9 cellular contexts compared by ENCODE assay signal in genomic region chr13:79097201-79097600, GRCh38.
"Had no signal": no experiment of that assay in that cellular context is flagged by ENCODE, and none has a peak within 500 bp of the region (broad histone marks: within the 10 kb centered on the region; RNA-seq: fewer than 3 reads in every experiment).

No MANE protein-coding gene starts in this region.

- H3K4me3 ChIP-seq: GM23248, GM23338, HAP-1 had no signal

- H3K36me3 ChIP-seq: HAP-1 had no signal

- H2AFZ ChIP-seq: GM23248, GM23338 had no signal

- ATAC-seq: GM23338, HCT116 had no signal

- H3K27ac ChIP-seq: GM23248 had no signal

- H3K9ac ChIP-seq: GM23248 had no signal

- H3K4me2 ChIP-seq: GM23338 had no signal

- DNase-seq: GM23248, GOT3, H7, H9, HCEC 1CT, HFFc6 had no signal

- H3K9me3 ChIP-seq: HAP-1 had no signal
